20 cellular contexts compared by ENCODE assay signal in the genomic region with DNA sequence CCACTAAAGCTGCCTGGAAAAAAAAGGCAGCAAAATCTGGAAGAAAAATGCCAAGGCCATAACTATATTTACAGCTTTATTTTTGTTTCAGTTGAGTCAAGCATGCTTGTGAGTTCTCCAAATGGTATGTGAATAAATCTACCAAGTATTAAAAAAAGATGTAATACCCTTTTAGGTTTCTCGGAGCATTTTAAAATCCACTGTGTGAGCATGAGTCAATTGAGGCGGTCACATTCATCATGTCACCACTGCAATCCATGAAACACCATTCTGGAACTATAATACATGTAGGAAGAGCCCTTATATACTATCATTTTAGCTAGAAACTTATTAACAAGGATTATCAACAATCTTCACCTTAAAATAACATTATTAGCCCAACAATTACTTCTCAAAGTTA. TPM values are rescaled to one million over a fixed set of nuclear protein-coding genes. Genes with fewer than 3 reads are reported as not detected.
DNase-seq lines count a peak whose midpoint lies in the region; ATAC-seq and TF ChIP-seq lines count a peak whose summit lies in the region.
"Had no signal": no experiment of that assay in that cellular context is flagged by ENCODE, and none has a peak within 500 bp of the region (broad histone marks: within the 10 kb centered on the region; RNA-seq: fewer than 3 reads in every experiment).

No MANE protein-coding gene starts in this region.

- TF ChIP-seq CTCF in SK-N-SH (IDR thresholded peaks at IDR 0.05) = no peak
- no peak for TF ChIP-seq CTCF in fibroblast of lung (conservative IDR thresholded peaks at IDR 0.05 in 1 of 2, IDR thresholded peaks at IDR 0.05 in 1 of 2; ENCODE audit: low read depth in 1 of 2, low read length in 2 of 2)

- CTCF ChIA-PET in SK-N-SH (lab: Yijun Ruan, JAX) = interaction anchor here (0.7 kb wide), 1 partner anchor 37 kb away, joined by 3 read pairs; no protein-coding TSS in a partner anchor
- CTCF ChIA-PET in naive thymus-derived CD4-positive, alpha-beta T cell (lab: Charles Lee) = no interaction called here

- H3K27ac Mint-ChIP-seq in naive thymus-derived CD4-positive, alpha-beta T cell = peak overlapping the region in 1 of 9 donors; percentile 3
- H3K27ac Mint-ChIP-seq: CD4-positive, alpha-beta T cell had no signal

- TF ChIP-seq EP300 in SK-N-SH (IDR thresholded peaks at IDR 0.05; ENCODE audit: borderline replicate concordance in 1 of 2, low read depth in 1 of 2, low read length in 1 of 2) = peak in 1 of 2 experiments; percentile 22; a peak in 1 of 4 replicates

- peaks cover 3 to 38% of the 10 kb centered on the region in 2 experiments; a peak in 3 of 4 replicates for H3K4me1 ChIP-seq in SK-N-SH (ENCODE audit: control insufficient read depth in 1 of 2, insufficient read depth in 2 of 2, low read depth in 1 of 2, low read length in 1 of 2)
- H3K4me1 ChIP-seq in fibroblast of lung (ENCODE audit: control insufficient read depth, extremely low read depth, insufficient read depth, low read length) = no peaks in the 10 kb centered on the region
- no peaks in the 10 kb centered on the region for H3K4me1 ChIP-seq in naive thymus-derived CD4-positive, alpha-beta T cell (ENCODE audit: control insufficient read depth in 2 of 2, insufficient read depth in 2 of 2, low read length in 2 of 2)
- H3K4me1 ChIP-seq: esophagus muscularis mucosa had no signal

- 51% methylated on average over 2 of the region's 2 CpGs for WGBS in SK-N-SH (ENCODE audit: low lambda C conversion rate)

- H3K9ac ChIP-seq in SK-N-SH (no peak overlapping the region; the same call in 1 of the 2 replicates), fibroblast of lung (ENCODE audit: insufficient read depth, low read length) (no peak overlapping the region)

- peaks cover 44% of the 10 kb centered on the region for H3F3A ChIP-seq in SK-N-SH (replicated peaks; ENCODE audit: insufficient read depth)

- intact Hi-C loops in naive thymus-derived CD4-positive, alpha-beta T cell (cut with micrococcal nuclease) = no loop called here

- H3K27me3 Mint-ChIP-seq in naive thymus-derived CD4-positive, alpha-beta T cell = no peaks in the 10 kb centered on the region
- H3K27me3 Mint-ChIP-seq: CD4-positive, alpha-beta T cell had no signal

- H3K79me2 ChIP-seq in SK-N-SH (ENCODE audit: insufficient read depth) = peaks cover 21% of the 10 kb centered on the region; the same call in 1 of the 2 replicates
- no peaks in the 10 kb centered on the region for H3K79me2 ChIP-seq in fibroblast of lung (ENCODE audit: control insufficient read depth, insufficient read depth, low read length)

- no peak for ATAC-seq in HG03565 (IDR thresholded peaks at IDR 0.05; ENCODE audit: unreplicated experiment)
- no peak for ATAC-seq in naive thymus-derived CD4-positive, alpha-beta T cell
- ATAC-seq: activated naive CD4-positive, alpha-beta T cell treated with anti-CD3 and anti-CD28 coated beads, Interleukin-2, amount 50 U/mL, for 72 hours had no signal

- H3K9me3 Mint-ChIP-seq in naive thymus-derived CD4-positive, alpha-beta T cell = no peaks in the 10 kb centered on the region
- H3K9me3 Mint-ChIP-seq: activated naive CD4-positive, alpha-beta T cell treated with anti-CD3 and anti-CD28 coated beads, Interleukin-2, amount 50 U/mL, for 72 hours; CD4-positive, alpha-beta T cell had no signal

- no peaks in the 10 kb centered on the region for H3K27me3 ChIP-seq in SK-N-SH (ENCODE audit: insufficient read depth)
- no peaks in the 10 kb centered on the region for H3K27me3 ChIP-seq in fibroblast of lung (ENCODE audit: control insufficient read depth, insufficient read depth, low read length)
- no peaks in the 10 kb centered on the region for H3K27me3 ChIP-seq in naive thymus-derived CD4-positive, alpha-beta T cell (ENCODE audit: control insufficient read depth in 2 of 2, insufficient read depth in 2 of 2, low read length in 2 of 2)
- H3K27me3 ChIP-seq: esophagus muscularis mucosa, ovary had no signal

- no peaks in the 10 kb centered on the region for H3K9me2 ChIP-seq in SK-N-SH

- H3K9me3 ChIP-seq in SK-N-SH (no peaks in the 10 kb centered on the region), fibroblast of lung (ENCODE audit: control insufficient read depth, insufficient read depth, low read depth, low read length) (no peaks in the 10 kb centered on the region)
- no peaks in the 10 kb centered on the region for H3K9me3 ChIP-seq in naive thymus-derived CD4-positive, alpha-beta T cell (ENCODE audit: control insufficient read depth in 2 of 3, low read length in 3 of 3)
- H3K9me3 ChIP-seq: esophagus muscularis mucosa, ovary had no signal

- peaks cover 2 to 24% (median 15%) of the 10 kb centered on the region in 7 donors for H3K4me1 Mint-ChIP-seq in naive thymus-derived CD4-positive, alpha-beta T cell

- H4K20me1 ChIP-seq in SK-N-SH (ENCODE audit: insufficient read depth) = peaks cover 3% of the 10 kb centered on the region; the same call in 1 of the 2 replicates
- no peaks in the 10 kb centered on the region for H4K20me1 ChIP-seq in fibroblast of lung (ENCODE audit: control insufficient read depth, extremely low read depth, insufficient read depth, low read length)

- peaks cover 76 to 87% of the 10 kb centered on the region in 2 experiments for H3K36me3 ChIP-seq in SK-N-SH (replicated peaks in 1 of 2; ENCODE audit: control insufficient read depth in 1 of 2, insufficient read depth in 2 of 2, low read length in 1 of 2)
- H3K36me3 ChIP-seq in fibroblast of lung (ENCODE audit: control insufficient read depth, insufficient read depth, low read length) = peaks cover 6% of the 10 kb centered on the region
- peaks cover 12 to 66% (median 16%) of the 10 kb centered on the region in 3 experiments for H3K36me3 ChIP-seq in naive thymus-derived CD4-positive, alpha-beta T cell (ENCODE audit: control insufficient read depth in 2 of 3, insufficient read depth in 3 of 3, low read length in 3 of 3)
- H3K36me3 ChIP-seq: ovary had no signal

- in situ Hi-C loops in G401 (cut with HindIII; ENCODE audit: low sequenced_read_pairs) = no loop called here

- H3K4me2 ChIP-seq in SK-N-SH (peak overlapping the region; percentile 18; the same call in 1 of the 2 replicates), fibroblast of lung (ENCODE audit: extremely low read depth, insufficient read depth, low read length) (no peak overlapping the region)

- H3K4me3 ChIP-seq in SK-N-SH (ENCODE audit: low read depth in 2 of 2, low read length in 1 of 2) = no peak overlapping the region
- H3K4me3 ChIP-seq in fibroblast of lung (replicated peaks in 1 of 4; ENCODE audit: control extremely low read depth in 1 of 4, insufficient read depth in 1 of 4, low read depth in 3 of 4, low read length in 4 of 4) = no peak overlapping the region
- no peak overlapping the region for H3K4me3 ChIP-seq in naive thymus-derived CD4-positive, alpha-beta T cell (ENCODE audit: low read length)
- H3K4me3 ChIP-seq: esophagus muscularis mucosa, ovary, skin epidermis had no signal

- H3K36me3 Mint-ChIP-seq in naive thymus-derived CD4-positive, alpha-beta T cell = peaks cover 5 to 44% (median 18%) of the 10 kb centered on the region in 5 donors

- H3K4me3 Mint-ChIP-seq in naive thymus-derived CD4-positive, alpha-beta T cell = no peak overlapping the region
- H3K4me3 Mint-ChIP-seq: CD4-positive, alpha-beta T cell had no signal

- H2AFZ ChIP-seq in SK-N-SH (ENCODE audit: low read depth) = no peak overlapping the region
- no peak overlapping the region for H2AFZ ChIP-seq in fibroblast of lung (ENCODE audit: low read length)

- DNase-seq in EL (peak; percentile 85), SK-N-SH (no peak), fibroblast of lung (ENCODE audit: low read depth in 2 of 2) (peak; percentile 55 to 80), stromal cell of bone marrow (ENCODE audit: low read depth) (peak; percentile 81), G401 (ENCODE audit: low spot score) (no peak)
- DNase-seq in naive thymus-derived CD4-positive, alpha-beta T cell = no peak
- DNase-seq: activated CD4-positive, alpha-beta T cell treated with anti-CD3 and anti-CD28 coated beads, Interleukin-2, amount 50 U/mL, for 48 hours; activated T-cell treated with anti-CD3 and anti-CD28 coated beads, Interleukin-2, amount 50 U/mL, for 1 hour; caudate nucleus; CD4-positive, alpha-beta T cell; H7; NCI-H1694 treated with DMSO at 0.1 percent for 48 hours; NCI-H446; ovary; RPMI8226; SW 1271 had no signal

- H3K27ac ChIP-seq in SK-N-SH (ENCODE audit: low read depth in 2 of 2, low read length in 1 of 2) (peak overlapping the region in 1 of 2 experiments; percentile 69; a peak in 3 of 4 replicates), fibroblast of lung (ENCODE audit: insufficient read depth, low read length) (no peak overlapping the region)
- no peak overlapping the region for H3K27ac ChIP-seq in naive thymus-derived CD4-positive, alpha-beta T cell (ENCODE audit: low read depth, low read length)
- H3K27ac ChIP-seq: esophagus muscularis mucosa, ovary had no signal

- POLR2A ChIA-PET in SK-N-SH (lab: Yijun Ruan, JAX) = interaction anchor here (0.8 kb wide), 1 partner anchor 18 kb away, joined by 3 read pairs; no protein-coding TSS in a partner anchor
- POLR2A ChIA-PET in naive thymus-derived CD4-positive, alpha-beta T cell (lab: Charles Lee) = interaction anchor here (0.7 to 0.9 kb wide), 2 partner anchors 9 to 24 kb away, joined by 3 to 5 read pairs; a partner anchor contains a TSS

- no peak for TF ChIP-seq RAD21 in SK-N-SH (IDR thresholded peaks at IDR 0.05; ENCODE audit: low read length)

RNA-seq across cellular contexts. Expression of a gene that starts 24.1 kb away (rescaled TPM):
- 5.1 and 6.8 TPM in 2 replicates for polyA plus RNA-seq in SK-N-SH (2012; rRNA removed)
- polyA plus RNA-seq in SK-N-SH (2012; cell fraction: cytosol; rRNA removed) = 5.1 and 7.2 TPM in 2 replicates
- polyA plus RNA-seq in SK-N-SH (2012; cell fraction: nucleus; rRNA removed) = 7.8 and 10.7 TPM in 2 replicates
- total RNA-seq in fibroblast of lung = 24.9 and 32.7 TPM in 2 replicates
- polyA plus RNA-seq in fibroblast of lung = 9.1 and 9.8 TPM in 2 replicates
- 8.3 and 8.4 TPM in 2 replicates for polyA plus RNA-seq in fibroblast of lung (2012)
- polyA minus RNA-seq in fibroblast of lung (ENCODE audit: low replicate concordance) = 10.8 and 11.4 TPM in 2 replicates
- 5.3 and 6.8 TPM in 2 replicates for total RNA-seq in G401 (2014; rRNA removed; shearing (Covaris generic))
- total RNA-seq in naive thymus-derived CD4-positive, alpha-beta T cell = 10 to 100 TPM; 20.6 to 45.9 (median 30.3) TPM
- 10 to 100 TPM; 23.2 to 48.4 TPM for polyA plus RNA-seq in naive thymus-derived CD4-positive, alpha-beta T cell

RNA-seq across cellular contexts. Expression of a gene that starts 33.5 kb away (rescaled TPM):
- polyA plus RNA-seq in SK-N-SH (2012; rRNA removed) (77.7 and 98.0 TPM in 2 replicates), fibroblast of lung (52.7 and 64.5 TPM in 2 replicates)
- polyA plus RNA-seq in SK-N-SH (2012; cell fraction: cytosol; rRNA removed) = 45.2 and 48.0 TPM in 2 replicates
- polyA plus RNA-seq in SK-N-SH (2012; cell fraction: nucleus; rRNA removed) = 384 and 536 TPM in 2 replicates
- 115 and 138 TPM in 2 replicates for total RNA-seq in fibroblast of lung
- 32.8 and 40.0 TPM in 2 replicates for polyA plus RNA-seq in fibroblast of lung (2012)
- polyA minus RNA-seq in fibroblast of lung (ENCODE audit: low replicate concordance) = 44.8 and 58.8 TPM in 2 replicates
- total RNA-seq in G401 (2014; rRNA removed; shearing (Covaris generic)) = 98.9 and 99.1 TPM in 2 replicates
- total RNA-seq in naive thymus-derived CD4-positive, alpha-beta T cell = 100 to 1,000 TPM in 3 of 5 experiments, 10 to 100 TPM in 2; 80.9 to 244 (median 163) TPM
- polyA plus RNA-seq in naive thymus-derived CD4-positive, alpha-beta T cell = 10 to 100 TPM; 39.3 to 41.3 TPM

RNA-seq across cellular contexts. Expression of a gene that starts 43.0 kb away (rescaled TPM):
- polyA plus RNA-seq in SK-N-SH (2012; rRNA removed) (20.7 and 26.5 TPM in 2 replicates), fibroblast of lung (61.0 and 163 TPM in 2 replicates)
- polyA plus RNA-seq in SK-N-SH (2012; cell fraction: cytosol; rRNA removed) = 32.0 and 33.6 TPM in 2 replicates
- polyA plus RNA-seq in SK-N-SH (2012; cell fraction: nucleus; rRNA removed) = 7.7 and 14.5 TPM in 2 replicates
- 68.3 and 86.0 TPM in 2 replicates for total RNA-seq in fibroblast of lung
- 43.4 and 103 TPM in 2 replicates for polyA plus RNA-seq in fibroblast of lung (2012)
- polyA minus RNA-seq in fibroblast of lung (ENCODE audit: low replicate concordance) = 9.1 and 61.9 TPM in 2 replicates
- 8.1 and 18.8 TPM in 2 replicates for total RNA-seq in G401 (2014; rRNA removed; shearing (Covaris generic))
- 10 to 100 TPM in 4 of 5 experiments, 1 to 10 TPM in 1; 7.6 to 44.0 (median 16.1) TPM for total RNA-seq in naive thymus-derived CD4-positive, alpha-beta T cell
- 10 to 100 TPM; 24.6 to 27.9 TPM for polyA plus RNA-seq in naive thymus-derived CD4-positive, alpha-beta T cell

Comparison
In these comparisons a context has a peak if more than half of its experiments do, and no peak if none do; other contexts are left out.
1. DNase-seq: peak in EL (single experiment), fibroblast of lung (2 of 2) and stromal cell of bone marrow (single experiment); none in SK-N-SH (single experiment), G401 (single experiment) and naive thymus-derived CD4-positive, alpha-beta T cell (0 of 9).